29 cellular contexts compared by ENCODE assay signal in genomic region chr14:106107703-106108102, GRCh38.
"Had no signal": no experiment of that assay in that cellular context is flagged by ENCODE, and none has a peak within 500 bp of the region (broad histone marks: within the 10 kb centered on the region; RNA-seq: fewer than 3 reads in every experiment).

No MANE protein-coding gene starts in this region.

- H3K36me3 ChIP-seq: adrenal gland, esophagus squamous epithelium, gastroesophageal sphincter, heart right ventricle, WERI-Rb-1 had no signal

- H3K27me3 ChIP-seq: body of pancreas, esophagus squamous epithelium, gastroesophageal sphincter, hepatocyte had no signal

- H3K27ac ChIP-seq: adrenal gland, body of pancreas, epithelial cell of prostate, esophagus squamous epithelium, gastroesophageal sphincter, heart right ventricle, hepatocyte, WERI-Rb-1 had no signal

- H3K9me3 ChIP-seq: adrenal gland, body of pancreas, esophagus squamous epithelium, gastroesophageal sphincter, heart right ventricle had no signal

- H2AFZ ChIP-seq: hepatocyte had no signal

- H3K4me1 ChIP-seq: adrenal gland, body of pancreas, esophagus squamous epithelium, gastroesophageal sphincter, heart right ventricle had no signal

- H3K79me2 ChIP-seq: hepatocyte had no signal

- ATAC-seq: activated CD4-positive, alpha-beta T cell treated with anti-CD3 and anti-CD28 coated beads for 36 hours; activated CD8-positive, alpha-beta T cell treated with anti-CD3 and anti-CD28 coated beads for 36 hours; activated naive CD8-positive, alpha-beta T cell treated with anti-CD3 and anti-CD28 coated beads, Interleukin-2, amount 50 U/mL, for 24 hours; body of pancreas; effector memory CD8-positive, alpha-beta T cell; gastroesophageal sphincter; heart right ventricle had no signal

- DNase-seq: activated CD4-positive, alpha-beta T cell treated with anti-CD3 and anti-CD28 coated beads for 36 hours; activated CD4-positive, alpha-beta T cell treated with anti-CD3 and anti-CD28 coated beads, Interleukin-2, amount 50 U/mL, for 1 hour; activated CD4-positive, alpha-beta T cell treated with anti-CD3 and anti-CD28 coated beads, Interleukin-2, amount 50 U/mL, for 48 hours; activated CD4-positive, CD25-positive, alpha-beta regulatory T cell; activated CD4-positive, CD25-positive, alpha-beta regulatory T cell treated with anti-CD3 and anti-CD28 coated beads, Interleukin-2, amount 50 U/mL, for 72 hours; activated CD8-positive, alpha-beta memory T cell treated with anti-CD3 and anti-CD28 coated beads for 24 hours; activated CD8-positive, alpha-beta T cell treated with anti-CD3 and anti-CD28 coated beads for 36 hours; activated effector memory CD4-positive, alpha-beta T cell treated with anti-CD3 and anti-CD28 coated beads, Interleukin-2, amount 50 U/mL, for 16 hours; activated naive CD4-positive, alpha-beta T cell treated with anti-CD3 and anti-CD28 coated beads for 36 hours; activated naive CD8-positive, alpha-beta T cell treated with anti-CD3 and anti-CD28 coated beads for 36 hours; activated naive CD8-positive, alpha-beta T cell treated with anti-CD3 and anti-CD28 coated beads, Interleukin-2, amount 50 U/mL, for 24 hours; activated T-cell treated with anti-CD3 and anti-CD28 coated beads, Interleukin-2, amount 50 U/mL, for 48 hours; adrenal gland; amygdala; aorta; body of pancreas; caudate nucleus; cortex of kidney; dermis blood vessel endothelial cell; effector CD4-positive, alpha-beta T cell; effector memory CD8-positive, alpha-beta T cell; esophagus squamous epithelium; foreskin melanocyte; heart right ventricle; T1000; WERI-Rb-1 had no signal

- H3K4me2 ChIP-seq: hepatocyte had no signal

- H3K4me3 ChIP-seq: adrenal gland, body of pancreas, esophagus squamous epithelium, gastroesophageal sphincter, heart right ventricle, hepatocyte had no signal
